ENCODE assay signal across 8 cellular contexts in the genomic region with DNA sequence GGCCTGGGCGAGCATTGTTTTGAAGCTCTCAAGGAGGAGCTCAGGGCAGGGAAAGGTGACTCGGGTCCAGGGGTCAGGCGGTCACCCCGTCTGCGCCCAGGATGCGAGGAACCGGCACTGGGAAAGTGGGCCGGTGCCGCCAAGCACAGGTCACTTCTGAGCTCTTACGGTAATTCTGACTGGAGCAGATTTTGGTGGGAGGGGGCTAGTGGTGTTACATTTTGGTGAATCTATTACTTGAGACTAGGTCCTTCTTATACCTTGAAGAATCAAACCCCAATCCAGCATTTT. TPM values are rescaled to one million over a fixed set of nuclear protein-coding genes. Genes with fewer than 3 reads are reported as not detected.
DNase-seq lines count a peak whose midpoint lies in the region; ATAC-seq and TF ChIP-seq lines count a peak whose summit lies in the region.

No MANE protein-coding gene starts in this region.

- H4K20me1 ChIP-seq in OCI-LY7 (ENCODE audit: insufficient read depth, low read length), result no peaks in the 10 kb centered on the region

- no peak for TF ChIP-seq POLR2A in ovary (IDR thresholded peaks at IDR 0.05)

- no peaks in the 10 kb centered on the region; the same call in 1 of the 2 replicates for H3K79me2 ChIP-seq in OCI-LY7 (ENCODE audit: insufficient read depth, low read depth, low read length)

- H3K4me3 ChIP-seq in OCI-LY7 (ENCODE audit: low read depth, low read length, poor library complexity, severe bottlenecking) (peak overlapping the region; percentile 82), ovary (peak overlapping the region; percentile 88)

- no TSS peak for BruUV-seq in OCI-LY7 (replicated peaks; lab: Mats Ljungman, UMichigan)

- POLR2A ChIA-PET in OCI-LY7 (lab: Charles Lee), result interaction anchor here (0.6 to 4.9 kb wide), 5 partner anchors 12 to 376 kb away, joined by 3 to 43 read pairs (median 4); no protein-coding TSS in a partner anchor

- TF ChIP-seq CTCF in OCI-LY7 (conservative IDR thresholded peaks at IDR 0.05; ENCODE audit: low read length), result no peak
- no peak for TF ChIP-seq CTCF in ovary (IDR thresholded peaks at IDR 0.05)

- H3K9me3 ChIP-seq in OCI-LY7 (ENCODE audit: low read length) (no peaks in the 10 kb centered on the region), ovary (no peaks in the 10 kb centered on the region)

- CTCF ChIA-PET in OCI-LY7 (lab: Charles Lee; ENCODE audit: unreplicated experiment), result no interaction called here

- 1 to 3% (median 2%) methylated on average over 10 of the region's 10 CpGs for WGBS in ovary, 3 donors

- no peaks in the 10 kb centered on the region for H3K36me3 ChIP-seq in OCI-LY7 (ENCODE audit: insufficient read depth, low read length)
- H3K36me3 ChIP-seq in ovary, result no peaks in the 10 kb centered on the region

- H3K4me1 ChIP-seq in OCI-LY7 (ENCODE audit: insufficient read depth, low read length, poor library complexity, severe bottlenecking), result peaks cover 17% of the 10 kb centered on the region
- H3K4me1 ChIP-seq in ovary (ENCODE audit: insufficient read depth), result peaks cover 5% of the 10 kb centered on the region

- H3K27ac ChIP-seq in OCI-LY7 (ENCODE audit: low read depth, low read length, poor library complexity, severe bottlenecking) (no peak overlapping the region), epithelial cell of prostate (peak overlapping the region; percentile 85), ovary (peak overlapping the region; percentile 75 to 77)

- peak overlapping the region; percentile 82 for H3K4me2 ChIP-seq in OCI-LY7 (ENCODE audit: low read length)

- H3K9me2 ChIP-seq in OCI-LY7 (ENCODE audit: insufficient read depth, low read length), result no peaks in the 10 kb centered on the region

- peak; percentile 29 for ATAC-seq in GM21723 (IDR thresholded peaks at IDR 0.05; ENCODE audit: unreplicated experiment)
- no peak for ATAC-seq in GM18517 (IDR thresholded peaks at IDR 0.05; ENCODE audit: unreplicated experiment)
- ATAC-seq in GM21825 (IDR thresholded peaks at IDR 0.05; ENCODE audit: unreplicated experiment), result no peak

- no peak for DNase-seq in OCI-LY7 (ENCODE audit: low spot score)
- no peak for DNase-seq in epithelial cell of prostate (ENCODE audit: low read depth, low spot score)
- no peak for DNase-seq in ovary
- DNase-seq in kidney glomerular epithelial cell (lab: John Stamatoyannopoulos, UW), result no peak
- DNase-seq in SIG-M5 treated with dmso at 0.1 percent for 504 hours (lab: John Stamatoyannopoulos, UW; ENCODE audit: unreplicated experiment), result no peak

- intact Hi-C loops in OCI-LY7 (cut with micrococcal nuclease; ENCODE audit: unreplicated experiment) (loop anchor here (1.0 to 5.0 kb wide), 3 partner anchors 12 to 135 kb away; partner anchors contain the start of gene FAN1), ovary (cut with DNase I) (no loop called here)

- no peaks in the 10 kb centered on the region for H3K27me3 ChIP-seq in ovary

- no peak for TF ChIP-seq EP300 in ovary (IDR thresholded peaks at IDR 0.05)

- H2AFZ ChIP-seq in OCI-LY7 (ENCODE audit: low read length), result peak overlapping the region; percentile 88

RNA-seq across cellular contexts. Expression of gene MTMR10, which starts 0.6 kb away (rescaled TPM):
- total RNA-seq in OCI-LY7 (2014; rRNA removed; shearing (Covaris generic)), result 5.6 and 10.5 TPM in 2 replicates
- 15.4 and 21.8 TPM in 2 replicates for total RNA-seq in OCI-LY7 (2022)
- total RNA-seq in ovary, result 10 to 100 TPM; 14.4 to 35.8 (median 25.6) TPM
- 10 to 100 TPM; 14.1 to 23.4 TPM for polyA plus RNA-seq in ovary
